Comparison of ENCODE assay signal across 29 cellular contexts in genomic region chr12:109120095-109120494, GRCh38. TPM values are rescaled to one million over a fixed set of nuclear protein-coding genes. Genes with fewer than 3 reads are reported as not detected.
DNase-seq lines count a peak whose midpoint lies in the region; ATAC-seq, FAIRE-seq and TF ChIP-seq lines count a peak whose summit lies in the region.
"Had no signal": no experiment of that assay in that cellular context is flagged by ENCODE, and none has a peak within 500 bp of the region (broad histone marks: within the 10 kb centered on the region; RNA-seq: fewer than 3 reads in every experiment).

No MANE protein-coding gene starts in this region.

- WGBS in K562 (ENCODE audit: insufficient coverage, low coverage, missing lambda C conversion rate): 14% methylated on average over 2 of the region's 2 CpGs
- WGBS in neuronal stem cell (ENCODE audit: extremely low coverage in 2 of 2, insufficient read length in 2 of 2, insufficient replicate concordance in 1 of 2), 2 donors: no CpG with 5 or more reads among the region's 2 CpGs

- TF ChIP-seq RAD21 in K562 (CRISPR knock-in tag; conservative IDR thresholded peaks at IDR 0.05 in 1 of 2, IDR thresholded peaks at IDR 0.05 in 1 of 2): no peak

- intact Hi-C loops in left cardiac atrium (cut with DNase I): no loop called here
- intact Hi-C loops in K562 (cut with micrococcal nuclease): no loop called here
- intact Hi-C loops in gastrocnemius medialis (cut with DNase I; ENCODE audit: low total_unique reads): no loop called here

- in situ Hi-C loops in K562 (cut with MboI): no loop called here
- in situ Hi-C loops in gastrocnemius medialis (cut with MboI; ENCODE audit: low sequenced_read_pairs in 4 of 4): loop anchor here in 1 of 4 donors (25.0 kb wide), 1 partner anchor 433 kb away; no protein-coding TSS in a partner anchor

- H4K8ac ChIP-seq in neuronal stem cell (ENCODE audit: low read depth, low read length): no peak overlapping the region

- H4K20me1 ChIP-seq in K562 (replicated peaks; ENCODE audit: control insufficient read depth, insufficient read depth, low read length): no peaks in the 10 kb centered on the region

- H3K4me3 ChIP-seq in cardiac muscle cell: no peak overlapping the region
- no peak overlapping the region for H3K4me3 ChIP-seq in K562
- no peak overlapping the region for H3K4me3 ChIP-seq in neuronal stem cell (ENCODE audit: low read length in 2 of 2)
- peak overlapping the region; percentile 67 to 78 (median 72) for H3K4me3 ChIP-seq in gastrocnemius medialis
- H3K4me3 ChIP-seq: SJSA1 had no signal

- CTCF ChIA-PET in K562 (lab: Yijun Ruan, JAX; ENCODE audit: low intra/inter-chr PET ratio): no interaction called here

- H3K36me3 Mint-ChIP-seq in stimulated activated memory B cell treated with anti-CD40 and anti-IgM and Interleukin-4, amounts not matched to agents 10 μg/mL and 1 μg/mL and 100 μg/mL, for 72 hours: no peaks in the 10 kb centered on the region

- no peaks in the 10 kb centered on the region for H3K79me2 ChIP-seq in K562 (ENCODE audit: control insufficient read depth, insufficient read depth, low read length)

- H4K91ac ChIP-seq in neuronal stem cell (ENCODE audit: low read depth, low read length, poor library complexity): no peak overlapping the region

- H3K4me2 ChIP-seq in K562 (ENCODE audit: insufficient read depth, low read length): no peak overlapping the region
- H3K4me2 ChIP-seq in neuronal stem cell (ENCODE audit: insufficient read depth, low read length, poor library complexity, severe bottlenecking): no peak overlapping the region

- H3K27me3 Mint-ChIP-seq in stimulated activated memory B cell treated with anti-CD40 and anti-IgM and Interleukin-4, amounts not matched to agents 10 μg/mL and 1 μg/mL and 100 μg/mL, for 72 hours: no peaks in the 10 kb centered on the region

- ATAC-seq in left cardiac atrium (no peak), K562 (no peak), gastrocnemius medialis (no peak), GM18519 (IDR thresholded peaks at IDR 0.05; ENCODE audit: low FRiP score, unreplicated experiment) (no peak), HG03354 (IDR thresholded peaks at IDR 0.05; ENCODE audit: poor library complexity, severe bottlenecking, unreplicated experiment) (no peak)
- no peak for ATAC-seq in stimulated activated memory B cell treated with anti-CD40 and anti-IgM and Interleukin-4, amounts not matched to agents 10 μg/mL and 1 μg/mL and 100 μg/mL, for 72 hours
- ATAC-seq: HCT116, HepG2, PC-3 had no signal

- peaks cover 53% of the 10 kb centered on the region for H3K4me1 ChIP-seq in cardiac muscle cell (ENCODE audit: low read depth)
- peaks cover 0 to 7% of the 10 kb centered on the region in 2 experiments; a peak in 2 of 5 replicates for H3K4me1 ChIP-seq in K562 (replicated peaks in 1 of 2; ENCODE audit: control insufficient read depth in 2 of 2, insufficient read depth in 2 of 2, low read length in 2 of 2)
- peaks cover 10 to 12% of the 10 kb centered on the region in 2 donors for H3K4me1 ChIP-seq in neuronal stem cell (ENCODE audit: control insufficient read depth in 2 of 2, insufficient read depth in 1 of 2, low read depth in 1 of 2, low read length in 2 of 2)
- peaks cover 47 to 68% of the 10 kb centered on the region in 2 donors for H3K4me1 ChIP-seq in gastrocnemius medialis
- H3K4me1 ChIP-seq: BE2C, SJSA1 had no signal

- H3K9ac ChIP-seq in K562 (ENCODE audit: insufficient read depth in 1 of 2, low read depth in 2 of 2, low read length in 2 of 2) (no peak overlapping the region), neuronal stem cell (ENCODE audit: low read depth, low read length, poor library complexity) (no peak overlapping the region)

- no peak overlapping the region for H3K27ac Mint-ChIP-seq in stimulated activated memory B cell treated with anti-CD40 and anti-IgM and Interleukin-4, amounts not matched to agents 10 μg/mL and 1 μg/mL and 100 μg/mL, for 72 hours
- H3K27ac Mint-ChIP-seq: CD14-positive monocyte had no signal

- no peak overlapping the region for H3K4ac ChIP-seq in neuronal stem cell (ENCODE audit: low read length)

- H3K27me3 ChIP-seq in cardiac muscle cell (no peaks in the 10 kb centered on the region), K562 (ENCODE audit: control insufficient read depth in 2 of 2, insufficient read depth in 2 of 2, low read length in 2 of 2) (peaks cover 0 to 5% of the 10 kb centered on the region in 2 experiments; a peak in 3 of 5 replicates), neuronal stem cell (ENCODE audit: control insufficient read depth in 3 of 3, insufficient read depth in 3 of 3, low read depth in 1 of 3, low read length in 3 of 3) (no peaks in the 10 kb centered on the region), gastrocnemius medialis (no peaks in the 10 kb centered on the region)
- H3K27me3 ChIP-seq: BE2C, SJSA1 had no signal

- H2BK5ac ChIP-seq in neuronal stem cell (ENCODE audit: low read length): no peak overlapping the region

- no peak overlapping the region for H2BK15ac ChIP-seq in neuronal stem cell (ENCODE audit: low read length)

- H3K4me3 Mint-ChIP-seq in stimulated activated memory B cell treated with anti-CD40 and anti-IgM and Interleukin-4, amounts not matched to agents 10 μg/mL and 1 μg/mL and 100 μg/mL, for 72 hours: no peak overlapping the region
- H3K4me3 Mint-ChIP-seq: CD14-positive monocyte had no signal

- no peak for DNase-seq in cardiac muscle cell (ENCODE audit: low read depth in 1 of 2, low spot score in 1 of 2)
- DNase-seq in left cardiac atrium: no peak
- no peak for DNase-seq in K562 (ENCODE audit: extremely low read depth in 1 of 4, low spot score in 3 of 4)
- no peak for DNase-seq in neuronal stem cell (ENCODE audit: low spot score)
- no peak for DNase-seq in gastrocnemius medialis
- DNase-seq: ACHN; BE2C; Calu3; DMS153; DND-41; Kasumi-1; NCI-H1417; NCI-H1694; NCI-H2029 treated with DMSO at 0.1 percent for 48 hours; NCI-H446 treated with DMSO at 0.1 percent for 48 hours; NCI-H526; NCI-H82; NK-92 treated with Interleukin-12 subunit alpha and Interleukin-12 subunit beta, amount 100 ng/mL, for 24 hours; PC-3 had no signal

- TF ChIP-seq CTCF in cardiac muscle cell (IDR thresholded peaks at IDR 0.05; ENCODE audit: low read depth, low read length) (no peak), K562 (IDR thresholded peaks at IDR 0.05 in 2 of 3, conservative IDR thresholded peaks at IDR 0.05 in 1 of 3; ENCODE audit: insufficient read depth in 2 of 3, low read depth in 1 of 3, low read length in 3 of 3) (no peak), gastrocnemius medialis (IDR thresholded peaks at IDR 0.05 in 4 of 5, conservative IDR thresholded peaks at IDR 0.05 in 1 of 5) (no peak)

- no peaks in the 10 kb centered on the region for H3K9me3 Mint-ChIP-seq in stimulated activated memory B cell treated with anti-CD40 and anti-IgM and Interleukin-4, amounts not matched to agents 10 μg/mL and 1 μg/mL and 100 μg/mL, for 72 hours
- H3K9me3 Mint-ChIP-seq: CD14-positive monocyte had no signal

- H2AK5ac ChIP-seq in neuronal stem cell (ENCODE audit: low read depth, low read length): no peak overlapping the region

- no peak overlapping the region for H2BK120ac ChIP-seq in neuronal stem cell (ENCODE audit: low read depth, low read length)

- no peak for TF ChIP-seq EP300 in K562 (IDR thresholded peaks at IDR 0.05; ENCODE audit: low read length)

- no peak overlapping the region for H2AFZ ChIP-seq in K562 (ENCODE audit: low read depth, low read length)
- no peak overlapping the region for H2AFZ ChIP-seq in neuronal stem cell (ENCODE audit: low read length)

- H3K27ac ChIP-seq in cardiac muscle cell: peak overlapping the region; percentile 97
- no peak overlapping the region for H3K27ac ChIP-seq in K562 (ENCODE audit: extremely low read depth, low read depth, low read length)
- no peak overlapping the region for H3K27ac ChIP-seq in neuronal stem cell (replicated peaks; ENCODE audit: low read length)
- H3K27ac ChIP-seq in gastrocnemius medialis: peak overlapping the region; percentile 93 to 99 (median 97)
- H3K27ac ChIP-seq: 22Rv1, SJSA1 had no signal

- TF ChIP-seq POLR2A in K562 (conservative IDR thresholded peaks at IDR 0.05) (no peak), gastrocnemius medialis (IDR thresholded peaks at IDR 0.05) (no peak)

- BruUV-seq in K562 (replicated peaks; lab: Mats Ljungman, UMichigan): no TSS peak

- no peak overlapping the region for H2BK12ac ChIP-seq in neuronal stem cell (ENCODE audit: low read length)

- H3K23ac ChIP-seq in neuronal stem cell (ENCODE audit: low read depth, low read length, poor library complexity): no peak overlapping the region

- H3K4me1 Mint-ChIP-seq in stimulated activated memory B cell treated with anti-CD40 and anti-IgM and Interleukin-4, amounts not matched to agents 10 μg/mL and 1 μg/mL and 100 μg/mL, for 72 hours: no peaks in the 10 kb centered on the region

- H3K36me3 ChIP-seq in cardiac muscle cell (no peaks in the 10 kb centered on the region), K562 (ENCODE audit: control insufficient read depth, insufficient read depth, low read length) (no peaks in the 10 kb centered on the region), neuronal stem cell (replicated peaks in 1 of 2; ENCODE audit: control insufficient read depth in 2 of 2, insufficient read depth in 2 of 2, low read length in 2 of 2) (no peaks in the 10 kb centered on the region), gastrocnemius medialis (peaks cover 0 to 10% of the 10 kb centered on the region in 2 donors)
- H3K36me3 ChIP-seq: BE2C, SJSA1 had no signal

- no peak overlapping the region for H3K18ac ChIP-seq in neuronal stem cell (ENCODE audit: low read length)

- H3K14ac ChIP-seq in neuronal stem cell (ENCODE audit: low read length): peak overlapping the region; percentile 67

- H3K79me1 ChIP-seq in neuronal stem cell (ENCODE audit: low read depth, low read length): no peaks in the 10 kb centered on the region

- POLR2A ChIA-PET in K562 (lab: Yijun Ruan, JAX): interaction anchor here (0.5 to 0.7 kb wide), 2 partner anchors 38 to 124 kb away, joined by 3 read pairs; no protein-coding TSS in a partner anchor

- no peaks in the 10 kb centered on the region for H3K9me1 ChIP-seq in K562 (ENCODE audit: control insufficient read depth, insufficient read depth, low read length)

- FAIRE-seq in K562 (lab: Jason Lieb, UNC): no peak
- FAIRE-seq: GM12892, GM19239, HepG2 had no signal

- no peaks in the 10 kb centered on the region for H3K9me3 ChIP-seq in cardiac muscle cell (ENCODE audit: low read depth)
- H3K9me3 ChIP-seq in K562 (replicated peaks; ENCODE audit: control insufficient read depth, insufficient read depth, low read depth, low read length): no peaks in the 10 kb centered on the region
- H3K9me3 ChIP-seq in neuronal stem cell (replicated peaks in 1 of 2; ENCODE audit: control insufficient read depth in 2 of 2, insufficient read depth in 1 of 2, low read depth in 1 of 2, low read length in 2 of 2): no peaks in the 10 kb centered on the region
- H3K9me3 ChIP-seq in gastrocnemius medialis: no peaks in the 10 kb centered on the region
- H3K9me3 ChIP-seq: BE2C, SJSA1 had no signal

RNA-seq across cellular contexts. Expression of gene ACACB, which starts 3.7 kb away (rescaled TPM):
- total RNA-seq in cardiac muscle cell (52.3 and 78.0 TPM in 2 replicates), left cardiac atrium (100 to 1,000 TPM; 165 to 172 TPM), K562 (2014; rRNA removed) (1.5 and 2.5 TPM in 2 replicates), K562 (2014; rRNA removed; fragmentation: Illumina TruSeq; extraction: Trizol) (0.62 and 0.77 TPM in 2 replicates), K562 (2015; rRNA removed; fragmentation: Illumina TruSeq; extraction: Trizol) (1.1 and 1.6 TPM in 2 replicates), K562 (2021) (2.5 and 2.8 TPM in 2 replicates), gastrocnemius medialis (1,000 to 10,000 TPM in 1 of 4 donors, 100 to 1,000 TPM in 3; 595 to 1,103 (median 698) TPM)
- polyA plus RNA-seq in cardiac muscle cell (27.8 and 28.9 TPM in 2 replicates), K562 (2011; rRNA removed) (0.10 and 0.32 TPM in 2 replicates), K562 (2014; fragmentation: Illumina TruSeq; extraction: Trizol) (0.83 and 0.87 TPM in 2 replicates), K562 (2014; fragmentation: Nextera tagmentation; extraction: Ambion mirVana) (under 1 TPM; 0.10 to 0.18 TPM), K562 (2014; rRNA removed) (0.31 and 1.3 TPM in 2 replicates)
- 4.3 and 5.0 TPM in 2 replicates for total RNA-seq in K562 (2011; cell fraction: chromatin; rRNA removed; ENCODE audit: low replicate concordance)
- total RNA-seq in K562 (2011; cell fraction: nucleolus; rRNA removed): 1.6 and 2.0 TPM in 2 replicates
- total RNA-seq in K562 (2011; cell fraction: nucleoplasm; rRNA removed): 3.2 TPM in 2 replicates
- 0.25 and 0.48 TPM in 2 replicates for polyA plus RNA-seq in K562 (2011; cell fraction: cytosol; rRNA removed)
- polyA plus RNA-seq in K562 (2011; cell fraction: nucleus; rRNA removed): 0.49 and 0.53 TPM in 2 replicates
- polyA plus RNA-seq in K562 (2012): 3.0 and 7.8 TPM in 2 replicates
- polyA minus RNA-seq in K562 (2011; rRNA and poly(A)+ RNA removed): 0.60 and 1.6 TPM in 2 replicates
- 0.10 TPM in 1 of 2 replicates, not detected in the other for polyA minus RNA-seq in K562 (2011; cell fraction: cytosol; rRNA and poly(A)+ RNA removed)
- polyA minus RNA-seq in K562 (2011; cell fraction: nucleus; rRNA and poly(A)+ RNA removed): 1.1 TPM in 2 replicates
- 3.8 TPM for polyA plus RNA-seq in neuronal stem cell (2013, experiment 1 of 2)
- polyA plus RNA-seq in neuronal stem cell (2013, experiment 2 of 2): 4.0 TPM

RNA-seq across cellular contexts. Expression of gene UNG, which starts 22.7 kb away (rescaled TPM):
- total RNA-seq in cardiac muscle cell (133 and 159 TPM in 2 replicates), left cardiac atrium (10 to 100 TPM; 13.9 to 16.6 TPM), K562 (2014; rRNA removed) (47.0 and 67.3 TPM in 2 replicates), K562 (2014; rRNA removed; fragmentation: Illumina TruSeq; extraction: Trizol) (37.9 and 42.9 TPM in 2 replicates), K562 (2015; rRNA removed; fragmentation: Illumina TruSeq; extraction: Trizol) (41.7 and 42.2 TPM in 2 replicates), K562 (2021) (59.8 and 65.9 TPM in 2 replicates), gastrocnemius medialis (10 to 100 TPM; 38.7 to 45.3 (median 42.3) TPM)
- polyA plus RNA-seq in cardiac muscle cell (78.5 and 85.7 TPM in 2 replicates), K562 (2011; rRNA removed) (23.9 and 26.3 TPM in 2 replicates), K562 (2014; fragmentation: Illumina TruSeq; extraction: Trizol) (48.3 and 49.4 TPM in 2 replicates), K562 (2014; fragmentation: Nextera tagmentation; extraction: Ambion mirVana) (10 to 100 TPM in 1 of 2 experiments, 1 to 10 TPM in 1; 8.4 to 11.9 TPM), K562 (2014; rRNA removed) (38.6 and 41.0 TPM in 2 replicates)
- total RNA-seq in K562 (2011; cell fraction: chromatin; rRNA removed; ENCODE audit: low replicate concordance): 9.3 and 11.4 TPM in 2 replicates
- 8.4 and 9.2 TPM in 2 replicates for total RNA-seq in K562 (2011; cell fraction: nucleolus; rRNA removed)
- total RNA-seq in K562 (2011; cell fraction: nucleoplasm; rRNA removed): 9.5 and 10.8 TPM in 2 replicates
- polyA plus RNA-seq in K562 (2011; cell fraction: cytosol; rRNA removed): 15.9 and 20.4 TPM in 2 replicates
- 14.2 and 16.3 TPM in 2 replicates for polyA plus RNA-seq in K562 (2011; cell fraction: nucleus; rRNA removed)
- 27.0 and 44.7 TPM in 2 replicates for polyA plus RNA-seq in K562 (2012)
- polyA minus RNA-seq in K562 (2011; rRNA and poly(A)+ RNA removed): 11.0 and 11.6 TPM in 2 replicates
- polyA minus RNA-seq in K562 (2011; cell fraction: cytosol; rRNA and poly(A)+ RNA removed): 14.7 and 15.7 TPM in 2 replicates
- polyA minus RNA-seq in K562 (2011; cell fraction: nucleus; rRNA and poly(A)+ RNA removed): 5.8 and 7.0 TPM in 2 replicates
- 51.4 TPM for polyA plus RNA-seq in neuronal stem cell (2013, experiment 1 of 2)
- polyA plus RNA-seq in neuronal stem cell (2013, experiment 2 of 2): 50.5 TPM

RNA-seq across cellular contexts. Expression of gene ALKBH2, which starts 26.8 kb away (rescaled TPM):
- total RNA-seq in cardiac muscle cell (21.9 and 46.6 TPM in 2 replicates), left cardiac atrium (10 to 100 TPM in 1 of 2 donors, 1 to 10 TPM in 1; 8.5 to 12.0 TPM), K562 (2014; rRNA removed) (56.1 and 60.4 TPM in 2 replicates), K562 (2014; rRNA removed; fragmentation: Illumina TruSeq; extraction: Trizol) (30.9 and 43.8 TPM in 2 replicates), K562 (2015; rRNA removed; fragmentation: Illumina TruSeq; extraction: Trizol) (39.7 and 41.9 TPM in 2 replicates), K562 (2021) (37.3 and 41.9 TPM in 2 replicates), gastrocnemius medialis (10 to 100 TPM in 3 of 4 donors, 1 to 10 TPM in 1; 8.7 to 22.5 (median 18.2) TPM)
- polyA plus RNA-seq in cardiac muscle cell (32.7 and 47.6 TPM in 2 replicates), K562 (2011; rRNA removed) (30.9 and 32.3 TPM in 2 replicates), K562 (2014; fragmentation: Illumina TruSeq; extraction: Trizol) (44.6 and 50.0 TPM in 2 replicates), K562 (2014; fragmentation: Nextera tagmentation; extraction: Ambion mirVana) (10 to 100 TPM in 1 of 2 experiments, 1 to 10 TPM in 1; 5.9 to 13.6 TPM), K562 (2014; rRNA removed) (47.4 and 50.5 TPM in 2 replicates)
- total RNA-seq in K562 (2011; cell fraction: chromatin; rRNA removed; ENCODE audit: low replicate concordance): 25.1 and 31.3 TPM in 2 replicates
- 28.5 and 32.2 TPM in 2 replicates for total RNA-seq in K562 (2011; cell fraction: nucleolus; rRNA removed)
- 27.3 and 31.1 TPM in 2 replicates for total RNA-seq in K562 (2011; cell fraction: nucleoplasm; rRNA removed)
- 26.2 and 28.1 TPM in 2 replicates for polyA plus RNA-seq in K562 (2011; cell fraction: cytosol; rRNA removed)
- polyA plus RNA-seq in K562 (2011; cell fraction: nucleus; rRNA removed): 55.9 and 59.7 TPM in 2 replicates
- 27.2 and 38.5 TPM in 2 replicates for polyA plus RNA-seq in K562 (2012)
- polyA minus RNA-seq in K562 (2011; rRNA and poly(A)+ RNA removed): 13.6 and 16.5 TPM in 2 replicates
- 9.6 and 14.5 TPM in 2 replicates for polyA minus RNA-seq in K562 (2011; cell fraction: cytosol; rRNA and poly(A)+ RNA removed)
- 12.3 and 14.2 TPM in 2 replicates for polyA minus RNA-seq in K562 (2011; cell fraction: nucleus; rRNA and poly(A)+ RNA removed)
- polyA plus RNA-seq in neuronal stem cell (2013, experiment 1 of 2): 26.3 TPM
- 26.4 TPM for polyA plus RNA-seq in neuronal stem cell (2013, experiment 2 of 2)

Comparison
In these comparisons a context has a peak if more than half of its experiments do, and no peak if none do; other contexts are left out.
1. H3K27ac ChIP-seq: peak in cardiac muscle cell (single experiment) and gastrocnemius medialis (4 of 4); none in K562 (single experiment) and neuronal stem cell (single experiment).
2. H3K4me3 ChIP-seq: peak in gastrocnemius medialis (4 of 4); none in cardiac muscle cell (single experiment), K562 (single experiment) and neuronal stem cell (0 of 2).